12 cellular contexts compared by ENCODE assay signal in the genomic region with DNA sequence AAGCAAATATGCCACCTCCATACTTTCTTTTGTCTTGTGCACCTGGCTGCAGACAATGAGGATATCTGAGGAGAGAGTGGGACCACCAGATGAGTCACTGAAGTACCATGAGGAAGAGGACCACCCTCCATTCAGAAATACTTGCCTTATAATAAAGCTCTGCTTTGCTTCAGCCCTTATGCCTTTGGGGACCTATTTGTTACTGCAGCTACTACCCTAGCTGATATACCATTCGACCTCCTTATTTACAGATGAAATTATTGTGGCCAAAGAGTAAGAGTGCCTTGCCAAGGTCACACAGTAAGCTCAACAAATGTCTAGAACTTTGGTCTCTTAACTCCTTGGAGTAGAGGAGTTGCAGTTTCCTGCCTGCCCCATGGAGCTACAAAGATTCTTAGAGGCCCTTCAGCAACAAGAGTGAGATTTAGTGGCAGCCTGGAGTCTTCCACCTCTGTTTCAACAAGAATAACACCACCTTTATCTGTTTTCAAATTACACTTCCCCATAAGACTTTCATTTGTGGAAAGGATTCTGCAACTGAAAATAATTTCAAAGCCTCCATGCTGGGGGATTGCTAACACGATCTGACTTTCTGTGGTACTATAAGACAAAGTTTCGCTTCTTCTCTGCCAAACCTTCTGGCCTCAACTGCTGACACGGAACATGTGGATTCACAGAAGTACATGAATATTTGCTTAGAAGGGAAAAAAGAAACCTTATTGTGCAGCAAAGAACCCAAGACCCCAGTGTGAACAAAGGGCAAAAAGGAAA. TPM values are rescaled to one million over a fixed set of nuclear protein-coding genes. Genes with fewer than 3 reads are reported as not detected.
DNase-seq lines count a peak whose midpoint lies in the region; ATAC-seq and TF ChIP-seq lines count a peak whose summit lies in the region.
"Had no signal": no experiment of that assay in that cellular context is flagged by ENCODE, and none has a peak within 500 bp of the region (broad histone marks: within the 10 kb centered on the region; RNA-seq: fewer than 3 reads in every experiment).

No MANE protein-coding gene starts in this region.

- DNase-seq in natural killer cell treated with Interleukin-12 subunit alpha and Interleukin-12 subunit beta and Interleukin-15 and Interleukin-18, amount 100 ng/mL, for 72 hours (ENCODE audit: low spot score): peak; percentile 40
- no peak for DNase-seq in naive thymus-derived CD8-positive, alpha-beta T cell
- DNase-seq in H9 (no peak), COR-L47 (lab: John Stamatoyannopoulos, UW) (no peak)
- DNase-seq in activated naive CD4-positive, alpha-beta T cell treated with anti-CD3 and anti-CD28 coated beads, Interleukin-2, amount 50 U/mL, for 16 hours: no peak
- DNase-seq: activated gamma-delta T cell treated with Interleukin-2 at 50 U/mL for 16 hours, Caco-2, NCI-H774 had no signal

- no peaks in the 10 kb centered on the region for H3K23me2 ChIP-seq in H9 (ENCODE audit: insufficient read length, low read depth, low read length, poor library complexity, severe bottlenecking)

- no peak overlapping the region for H3T11ph ChIP-seq in H9 (ENCODE audit: low read length)

- POLR2A ChIA-PET in naive thymus-derived CD8-positive, alpha-beta T cell (lab: Charles Lee): no interaction called here

- H3K9me3 Mint-ChIP-seq in natural killer cell treated with Interleukin-12 subunit alpha and Interleukin-12 subunit beta and Interleukin-15 and Interleukin-18, amount 100 ng/mL, for 72 hours: no peaks in the 10 kb centered on the region
- H3K9me3 Mint-ChIP-seq in naive thymus-derived CD8-positive, alpha-beta T cell: no peaks in the 10 kb centered on the region
- no peaks in the 10 kb centered on the region for H3K9me3 Mint-ChIP-seq in H9
- H3K9me3 Mint-ChIP-seq: IgD-negative memory B cell had no signal

- H3K27ac ChIP-seq in H9 (ENCODE audit: insufficient read length, low read depth, low read length): no peak overlapping the region

- no peak overlapping the region for H4K8ac ChIP-seq in H9 (replicated peaks; ENCODE audit: insufficient read length, low read depth, low read length)

- no peak overlapping the region for H3K56ac ChIP-seq in H9 (ENCODE audit: insufficient read length, low read depth, low read length)

- no peak overlapping the region for H2BK5ac ChIP-seq in H9 (ENCODE audit: insufficient read length, low read length)

- H2BK15ac ChIP-seq in H9 (ENCODE audit: low read depth, low read length): no peak overlapping the region

- no peaks in the 10 kb centered on the region; the same call in 1 of the 2 replicates for H3K4me1 ChIP-seq in H9 (ENCODE audit: insufficient read depth, low read length)
- H3K4me1 ChIP-seq: Caco-2 had no signal

- no peak overlapping the region for H4K5ac ChIP-seq in H9 (ENCODE audit: insufficient read length, low read depth, low read length)

- H3K9me3 ChIP-seq in H9 (ENCODE audit: control insufficient read depth, low read depth, low read length): no peaks in the 10 kb centered on the region
- H3K9me3 ChIP-seq: Caco-2 had no signal

- H3K14ac ChIP-seq in H9 (ENCODE audit: insufficient read depth, low read length): no peak overlapping the region

- no peak for TF ChIP-seq CTCF in H9 (conservative IDR thresholded peaks at IDR 0.05)

- no peak overlapping the region for H3K18ac ChIP-seq in H9 (ENCODE audit: insufficient read length, low read depth, low read length)

- no peak overlapping the region for H2BK20ac ChIP-seq in H9 (ENCODE audit: low read depth, low read length, poor library complexity, severe bottlenecking)

- H3K79me1 ChIP-seq in H9 (ENCODE audit: insufficient read depth, low read depth, low read length, poor library complexity, severe bottlenecking): no peaks in the 10 kb centered on the region

- H3K23ac ChIP-seq in H9 (ENCODE audit: insufficient read length, low read depth, low read length): no peak overlapping the region

- H2BK120ac ChIP-seq in H9 (ENCODE audit: low read depth, low read length, poor library complexity, severe bottlenecking): no peak overlapping the region

- no CpG with 5 or more reads among the region's 4 CpGs for WGBS in H9 (ENCODE audit: extremely low coverage, insufficient read length, low lambda C conversion rate)

- no peak overlapping the region for H3K4me2 ChIP-seq in H9 (ENCODE audit: insufficient read depth, insufficient read length, low read length)

- H4K20me1 ChIP-seq in H9 (ENCODE audit: control insufficient read depth, insufficient read depth, insufficient read length): no peaks in the 10 kb centered on the region

- no peaks in the 10 kb centered on the region for H3K36me3 Mint-ChIP-seq in natural killer cell treated with Interleukin-12 subunit alpha and Interleukin-12 subunit beta and Interleukin-15 and Interleukin-18, amount 100 ng/mL, for 72 hours
- peaks cover 0 to 6% (median 0%) of the 10 kb centered on the region in 3 donors for H3K36me3 Mint-ChIP-seq in naive thymus-derived CD8-positive, alpha-beta T cell
- no peaks in the 10 kb centered on the region for H3K36me3 Mint-ChIP-seq in H9 (ENCODE audit: insufficient read depth in 1 of 3, low read depth in 3 of 3)
- H3K36me3 Mint-ChIP-seq: IgD-negative memory B cell had no signal

- H3K27me3 Mint-ChIP-seq in natural killer cell treated with Interleukin-12 subunit alpha and Interleukin-12 subunit beta and Interleukin-15 and Interleukin-18, amount 100 ng/mL, for 72 hours: no peaks in the 10 kb centered on the region
- H3K27me3 Mint-ChIP-seq in naive thymus-derived CD8-positive, alpha-beta T cell: peaks cover 4 to 36% (median 13%) of the 10 kb centered on the region in 5 donors
- H3K27me3 Mint-ChIP-seq in H9 (ENCODE audit: low read depth): no peaks in the 10 kb centered on the region; the same call in 1 of the 2 replicates

- H3K4me1 Mint-ChIP-seq in natural killer cell treated with Interleukin-12 subunit alpha and Interleukin-12 subunit beta and Interleukin-15 and Interleukin-18, amount 100 ng/mL, for 72 hours (ENCODE audit: low read depth in 2 of 2): peaks cover 73 to 87% of the 10 kb centered on the region in 2 donors
- H3K4me1 Mint-ChIP-seq in naive thymus-derived CD8-positive, alpha-beta T cell: peaks cover 0 to 67% (median 11%) of the 10 kb centered on the region in 4 donors
- peaks cover 14 to 28% of the 10 kb centered on the region in 2 experiments for H3K4me1 Mint-ChIP-seq in H9
- H3K4me1 Mint-ChIP-seq: IgD-negative memory B cell had no signal

- H3K9ac ChIP-seq in H9 (ENCODE audit: extremely low read depth, insufficient read length, low read length): no peak overlapping the region

- no peak overlapping the region for H4K91ac ChIP-seq in H9 (ENCODE audit: insufficient read length, low read depth, low read length)

- no peak overlapping the region for H2AFZ ChIP-seq in H9 (ENCODE audit: low read length)

- no peak overlapping the region for H3K4ac ChIP-seq in H9 (ENCODE audit: low read depth, low read length)

- H3K4me3 Mint-ChIP-seq in natural killer cell treated with Interleukin-12 subunit alpha and Interleukin-12 subunit beta and Interleukin-15 and Interleukin-18, amount 100 ng/mL, for 72 hours: peak overlapping the region; percentile 64
- no peak overlapping the region for H3K4me3 Mint-ChIP-seq in naive thymus-derived CD8-positive, alpha-beta T cell
- H3K4me3 Mint-ChIP-seq in H9: no peak overlapping the region
- H3K4me3 Mint-ChIP-seq: IgD-negative memory B cell had no signal

- ATAC-seq in GM18519 (IDR thresholded peaks at IDR 0.05; ENCODE audit: low FRiP score, unreplicated experiment) (peak; percentile 42), GM21576 (IDR thresholded peaks at IDR 0.05; ENCODE audit: unreplicated experiment) (peak; percentile 70), HG03520 (IDR thresholded peaks at IDR 0.05; ENCODE audit: unreplicated experiment) (peak; percentile 61)
- no peak for ATAC-seq in natural killer cell treated with Interleukin-12 subunit alpha and Interleukin-12 subunit beta and Interleukin-15 and Interleukin-18, amount 100 ng/mL, for 72 hours
- ATAC-seq in naive thymus-derived CD8-positive, alpha-beta T cell: no peak

- no peaks in the 10 kb centered on the region for H3K79me2 ChIP-seq in H9 (ENCODE audit: insufficient read depth, low read length)

- H2AK5ac ChIP-seq in H9 (ENCODE audit: insufficient read length, low read length): no peak overlapping the region

- no peaks in the 10 kb centered on the region for H3K27me3 ChIP-seq in H9 (ENCODE audit: insufficient read depth, low read length)

- no peak overlapping the region for H2BK12ac ChIP-seq in H9 (ENCODE audit: insufficient read length, low read depth, low read length)

- H3K27ac Mint-ChIP-seq in natural killer cell treated with Interleukin-12 subunit alpha and Interleukin-12 subunit beta and Interleukin-15 and Interleukin-18, amount 100 ng/mL, for 72 hours: peak overlapping the region; percentile 19 to 79
- H3K27ac Mint-ChIP-seq in naive thymus-derived CD8-positive, alpha-beta T cell: peak overlapping the region in 1 of 10 donors; percentile 40
- no peak overlapping the region for H3K27ac Mint-ChIP-seq in H9
- H3K27ac Mint-ChIP-seq: IgD-negative memory B cell had no signal

RNA-seq across cellular contexts. Expression of a gene that starts 3.6 kb away (rescaled TPM):
- 1 to 10 TPM in 1 of 2 donors, under 1 TPM in 1; 0.26 to 1.1 TPM for total RNA-seq in natural killer cell treated with Interleukin-12 subunit alpha and Interleukin-12 subunit beta and Interleukin-15 and Interleukin-18, amount 100 ng/mL, for 72 hours
- total RNA-seq in naive thymus-derived CD8-positive, alpha-beta T cell: under 1 TPM; 0.27 to 0.83 TPM
- 1 to 10 TPM in 1 of 3 donors, not detected in 2; 3.0 TPM for polyA plus RNA-seq in naive thymus-derived CD8-positive, alpha-beta T cell
- 0.66 and 0.83 TPM in 2 replicates for total RNA-seq in H9 (2021)
- total RNA-seq: Caco-2 had no signal

Comparison
In these comparisons a context has a peak if more than half of its experiments do, and no peak if none do; other contexts are left out.
1. ATAC-seq: peak in GM18519 (single experiment), GM21576 (single experiment) and HG03520 (single experiment); none in natural killer cell treated with Interleukin-12 subunit alpha and Interleukin-12 subunit beta and Interleukin-15 and Interleukin-18, amount 100 ng/mL, for 72 hours (0 of 2) and naive thymus-derived CD8-positive, alpha-beta T cell (0 of 2).
2. H3K27ac Mint-ChIP-seq: peak in natural killer cell treated with Interleukin-12 subunit alpha and Interleukin-12 subunit beta and Interleukin-15 and Interleukin-18, amount 100 ng/mL, for 72 hours (2 of 2); none in H9 (0 of 3).